In the genomic region with DNA sequence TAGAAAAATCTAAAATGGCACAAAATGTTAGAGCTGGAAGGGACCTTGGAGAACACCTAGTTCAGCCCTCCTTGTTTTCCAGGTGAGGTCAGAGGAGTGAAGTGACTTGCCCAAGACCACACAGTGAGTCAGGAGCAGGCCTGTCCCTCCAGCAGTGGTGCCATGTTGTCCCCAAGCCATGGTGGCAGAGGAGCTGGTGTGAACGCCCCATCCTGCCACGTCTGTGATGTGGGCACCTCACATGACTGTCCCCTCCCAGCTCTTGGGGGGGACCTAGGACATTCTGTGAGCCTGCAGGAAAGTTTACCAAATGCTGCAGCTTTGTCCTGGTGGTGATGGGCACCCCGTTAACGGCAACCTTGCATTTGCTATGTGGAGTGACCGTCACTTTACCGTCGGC, we compare ENCODE assay signal across 17 cellular contexts.
DNase-seq lines count a peak whose midpoint lies in the region; ATAC-seq and TF ChIP-seq lines count a peak whose summit lies in the region.
"Had no signal": no experiment of that assay in that cellular context is flagged by ENCODE, and none has a peak within 500 bp of the region (broad histone marks: within the 10 kb centered on the region; RNA-seq: fewer than 3 reads in every experiment).

No MANE protein-coding gene starts in this region.

- DNase-seq in cardiac septum (ENCODE audit: low spot score) (peak; percentile 66), Right ventricle myocardium inferior (ENCODE audit: missing footprints) (no peak), NB4 (ENCODE audit: low read depth) (no peak), endothelial cell (ENCODE audit: low spot score) (no peak), NCI-H1092 (lab: John Stamatoyannopoulos, UW) (no peak)
- no peak for DNase-seq in stimulated activated effector memory CD8-positive, alpha-beta T cell treated with anti-CD3 and anti-CD28 coated beads, Interleukin-12 subunit alpha, Interleukin-12 subunit beta, amount 100 ng/mL, for 72 hours (ENCODE audit: low spot score in 2 of 2)
- DNase-seq: Caco-2; CD8-positive, alpha-beta memory T cell; DND-41; GDM1; GOT3 had no signal

- H3K27ac Mint-ChIP-seq in endothelial cell (ENCODE audit: unreplicated experiment) = peak overlapping the region; percentile 30
- H3K27ac Mint-ChIP-seq in stimulated activated effector memory CD8-positive, alpha-beta T cell treated with anti-CD3 and anti-CD28 coated beads, Interleukin-12 subunit alpha, Interleukin-12 subunit beta, amount 100 ng/mL, for 72 hours = no peak overlapping the region
- H3K27ac Mint-ChIP-seq: B cell; CD8-positive, alpha-beta memory T cell; IgD-negative memory B cell had no signal

- ATAC-seq in Right ventricle myocardium inferior (no peak), GM18517 (IDR thresholded peaks at IDR 0.05; ENCODE audit: unreplicated experiment) (no peak), HG03045 (IDR thresholded peaks at IDR 0.05; ENCODE audit: unreplicated experiment) (no peak)
- ATAC-seq in stimulated activated effector memory CD8-positive, alpha-beta T cell treated with anti-CD3 and anti-CD28 coated beads, Interleukin-12 subunit alpha, Interleukin-12 subunit beta, amount 100 ng/mL, for 72 hours = peak; percentile 14

- peaks cover 24% of the 10 kb centered on the region for H3K27me3 Mint-ChIP-seq in endothelial cell (ENCODE audit: unreplicated experiment)

- H3K4me3 ChIP-seq in NB4 (ENCODE audit: low read depth, low read length) = peak overlapping the region; percentile 48
- H3K4me3 ChIP-seq: HAP-1 had no signal

- no peak for TF ChIP-seq CTCF in NB4 (IDR thresholded peaks at IDR 0.05; ENCODE audit: low read depth, low read length)
- TF ChIP-seq CTCF in endothelial cell (IDR thresholded peaks at IDR 0.05; ENCODE audit: unreplicated experiment) = no peak

- TF ChIP-seq POLR2A in NB4 (IDR thresholded peaks at IDR 0.05; ENCODE audit: extremely low read depth, insufficient read length) = no peak

- intact Hi-C loops in cardiac septum (cut with DNase I) (no loop called here), Right ventricle myocardium inferior (cut with DNase I) (no loop called here)

- no peak overlapping the region for H3K4me3 Mint-ChIP-seq in endothelial cell (ENCODE audit: unreplicated experiment)
- H3K4me3 Mint-ChIP-seq in stimulated activated effector memory CD8-positive, alpha-beta T cell treated with anti-CD3 and anti-CD28 coated beads, Interleukin-12 subunit alpha, Interleukin-12 subunit beta, amount 100 ng/mL, for 72 hours = no peak overlapping the region
- H3K4me3 Mint-ChIP-seq: B cell; CD14-positive monocyte; CD8-positive, alpha-beta memory T cell; IgD-negative memory B cell had no signal

- peaks cover 11% of the 10 kb centered on the region for H3K4me1 Mint-ChIP-seq in endothelial cell (ENCODE audit: unreplicated experiment)
- H3K4me1 Mint-ChIP-seq in stimulated activated effector memory CD8-positive, alpha-beta T cell treated with anti-CD3 and anti-CD28 coated beads, Interleukin-12 subunit alpha, Interleukin-12 subunit beta, amount 100 ng/mL, for 72 hours = no peaks in the 10 kb centered on the region

- H3K36me3 Mint-ChIP-seq in endothelial cell (ENCODE audit: low read depth, unreplicated experiment) = peaks cover 6% of the 10 kb centered on the region
- no peaks in the 10 kb centered on the region for H3K36me3 Mint-ChIP-seq in stimulated activated effector memory CD8-positive, alpha-beta T cell treated with anti-CD3 and anti-CD28 coated beads, Interleukin-12 subunit alpha, Interleukin-12 subunit beta, amount 100 ng/mL, for 72 hours
- H3K36me3 Mint-ChIP-seq: CD14-positive monocyte; CD8-positive, alpha-beta memory T cell; IgD-negative memory B cell had no signal

- peaks cover 4% of the 10 kb centered on the region for H3K9me3 Mint-ChIP-seq in endothelial cell (ENCODE audit: unreplicated experiment)
- H3K9me3 Mint-ChIP-seq in stimulated activated effector memory CD8-positive, alpha-beta T cell treated with anti-CD3 and anti-CD28 coated beads, Interleukin-12 subunit alpha, Interleukin-12 subunit beta, amount 100 ng/mL, for 72 hours = no peaks in the 10 kb centered on the region
